In genomic region chr17:57247261-57247660, GRCh38 we compare ENCODE assay signal across 5 cellular contexts.
"Had no signal": no experiment of that assay in that cellular context is flagged by ENCODE, and none has a peak within 500 bp of the region (broad histone marks: within the 10 kb centered on the region; RNA-seq: fewer than 3 reads in every experiment).

No MANE protein-coding gene starts in this region.

- H3K4me3 ChIP-seq: K562 had no signal

- H3K36me3 Mint-ChIP-seq: IgD-negative memory B cell had no signal

- H3K27ac ChIP-seq: HL-60 had no signal

- H3K4me3 Mint-ChIP-seq: IgD-negative memory B cell had no signal

- DNase-seq: IMR-90, KBM-7 had no signal
